1 cellular context compared by ENCODE assay signal in genomic region chrX:9698566-9698965, GRCh38.
TF ChIP-seq lines count a peak whose summit lies in the region.

No MANE protein-coding gene starts in this region.

TF ChIP-seq in GM23338, 12 proteins besides CTCF, POLR2A, EP300 and RAD21 (continued from another document):
- TF ChIP-seq, protein P1, sequence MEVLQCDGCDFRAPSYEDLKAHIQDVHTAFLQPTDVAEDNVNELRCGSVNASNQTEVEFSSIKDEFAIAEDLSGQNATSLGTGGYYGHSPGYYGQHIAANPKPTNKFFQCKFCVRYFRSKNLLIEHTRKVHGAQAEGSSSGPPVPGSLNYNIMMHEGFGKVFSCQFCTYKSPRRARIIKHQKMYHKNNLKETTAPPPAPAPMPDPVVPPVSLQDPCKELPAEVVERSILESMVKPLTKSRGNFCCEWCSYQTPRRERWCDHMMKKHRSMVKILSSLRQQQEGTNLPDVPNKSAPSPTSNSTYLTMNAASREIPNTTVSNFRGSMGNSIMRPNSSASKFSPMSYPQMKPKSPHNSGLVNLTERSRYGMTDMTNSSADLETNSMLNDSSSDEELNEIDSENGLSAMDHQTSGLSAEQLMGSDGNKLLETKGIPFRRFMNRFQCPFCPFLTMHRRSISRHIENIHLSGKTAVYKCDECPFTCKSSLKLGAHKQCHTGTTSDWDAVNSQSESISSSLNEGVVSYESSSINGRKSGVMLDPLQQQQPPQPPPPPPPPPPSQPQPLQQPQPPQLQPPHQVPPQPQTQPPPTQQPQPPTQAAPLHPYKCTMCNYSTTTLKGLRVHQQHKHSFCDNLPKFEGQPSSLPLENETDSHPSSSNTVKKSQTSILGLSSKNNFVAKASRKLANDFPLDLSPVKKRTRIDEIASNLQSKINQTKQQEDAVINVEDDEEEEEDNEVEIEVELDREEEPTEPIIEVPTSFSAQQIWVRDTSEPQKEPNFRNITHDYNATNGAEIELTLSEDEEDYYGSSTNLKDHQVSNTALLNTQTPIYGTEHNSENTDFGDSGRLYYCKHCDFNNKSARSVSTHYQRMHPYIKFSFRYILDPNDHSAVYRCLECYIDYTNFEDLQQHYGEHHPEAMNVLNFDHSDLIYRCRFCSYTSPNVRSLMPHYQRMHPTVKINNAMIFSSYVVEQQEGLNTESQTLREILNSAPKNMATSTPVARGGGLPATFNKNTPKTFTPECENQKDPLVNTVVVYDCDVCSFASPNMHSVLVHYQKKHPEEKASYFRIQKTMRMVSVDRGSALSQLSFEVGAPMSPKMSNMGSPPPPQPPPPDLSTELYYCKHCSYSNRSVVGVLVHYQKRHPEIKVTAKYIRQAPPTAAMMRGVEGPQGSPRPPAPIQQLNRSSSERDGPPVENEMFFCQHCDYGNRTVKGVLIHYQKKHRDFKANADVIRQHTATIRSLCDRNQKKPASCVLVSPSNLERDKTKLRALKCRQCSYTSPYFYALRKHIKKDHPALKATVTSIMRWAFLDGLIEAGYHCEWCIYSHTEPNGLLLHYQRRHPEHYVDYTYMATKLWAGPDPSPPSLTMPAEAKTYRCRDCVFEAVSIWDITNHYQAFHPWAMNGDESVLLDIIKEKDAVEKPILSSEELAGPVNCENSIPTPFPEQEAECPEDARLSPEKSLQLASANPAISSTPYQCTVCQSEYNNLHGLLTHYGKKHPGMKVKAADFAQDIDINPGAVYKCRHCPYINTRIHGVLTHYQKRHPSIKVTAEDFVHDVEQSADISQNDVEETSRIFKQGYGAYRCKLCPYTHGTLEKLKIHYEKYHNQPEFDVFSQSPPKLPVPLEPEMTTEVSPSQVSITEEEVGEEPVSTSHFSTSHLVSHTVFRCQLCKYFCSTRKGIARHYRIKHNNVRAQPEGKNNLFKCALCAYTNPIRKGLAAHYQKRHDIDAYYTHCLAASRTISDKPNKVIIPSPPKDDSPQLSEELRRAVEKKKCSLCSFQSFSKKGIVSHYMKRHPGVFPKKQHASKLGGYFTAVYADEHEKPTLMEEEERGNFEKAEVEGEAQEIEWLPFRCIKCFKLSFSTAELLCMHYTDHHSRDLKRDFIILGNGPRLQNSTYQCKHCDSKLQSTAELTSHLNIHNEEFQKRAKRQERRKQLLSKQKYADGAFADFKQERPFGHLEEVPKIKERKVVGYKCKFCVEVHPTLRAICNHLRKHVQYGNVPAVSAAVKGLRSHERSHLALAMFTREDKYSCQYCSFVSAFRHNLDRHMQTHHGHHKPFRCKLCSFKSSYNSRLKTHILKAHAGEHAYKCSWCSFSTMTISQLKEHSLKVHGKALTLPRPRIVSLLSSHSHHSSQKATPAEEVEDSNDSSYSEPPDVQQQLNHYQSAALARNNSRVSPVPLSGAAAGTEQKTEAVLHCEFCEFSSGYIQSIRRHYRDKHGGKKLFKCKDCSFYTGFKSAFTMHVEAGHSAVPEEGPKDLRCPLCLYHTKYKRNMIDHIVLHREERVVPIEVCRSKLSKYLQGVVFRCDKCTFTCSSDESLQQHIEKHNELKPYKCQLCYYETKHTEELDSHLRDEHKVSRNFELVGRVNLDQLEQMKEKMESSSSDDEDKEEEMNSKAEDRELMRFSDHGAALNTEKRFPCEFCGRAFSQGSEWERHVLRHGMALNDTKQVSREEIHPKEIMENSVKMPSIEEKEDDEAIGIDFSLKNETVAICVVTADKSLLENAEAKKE (CRISPR knock-in tag; IDR thresholded peaks at IDR 0.05), result no peak
